ENCODE assay signal across 31 cellular contexts in the genomic region with DNA sequence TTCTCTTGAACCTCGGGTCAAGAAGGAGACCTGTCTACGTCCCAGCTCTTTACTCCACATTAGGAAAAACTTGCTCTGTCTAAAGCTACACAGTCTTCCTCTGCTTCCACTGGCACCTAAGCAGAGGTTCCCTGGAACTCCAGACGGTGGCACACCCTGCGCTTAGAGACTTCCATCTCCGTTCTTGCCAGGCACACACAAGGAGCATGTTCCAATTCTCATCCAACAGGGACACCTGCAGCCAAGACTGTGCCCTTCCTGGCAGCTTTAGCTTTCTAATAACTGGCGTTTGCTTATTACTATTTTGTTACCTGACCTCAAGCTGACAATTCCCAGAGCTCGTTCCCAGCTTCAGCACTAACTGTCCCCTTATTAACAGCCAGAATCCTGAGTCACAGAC. TPM values are rescaled to one million over a fixed set of nuclear protein-coding genes. Genes with fewer than 3 reads are reported as not detected.
DNase-seq lines count a peak whose midpoint lies in the region; ATAC-seq, FAIRE-seq and TF ChIP-seq lines count a peak whose summit lies in the region.
"Had no signal": no experiment of that assay in that cellular context is flagged by ENCODE, and none has a peak within 500 bp of the region (broad histone marks: within the 10 kb centered on the region; RNA-seq: fewer than 3 reads in every experiment).

No MANE protein-coding gene starts in this region.

- H3K4me3 ChIP-seq in BLaER1: no peak overlapping the region
- H3K4me3 ChIP-seq in psoas muscle: no peak overlapping the region
- H3K4me3 ChIP-seq in MG63: no peak overlapping the region
- H3K4me3 ChIP-seq: smooth muscle cell, suprapubic skin had no signal

- H3K27me3 ChIP-seq in BLaER1: no peaks in the 10 kb centered on the region
- H3K27me3 ChIP-seq in psoas muscle (ENCODE audit: insufficient read depth in 3 of 3, low read length in 2 of 3): peaks cover 0 to 33% (median 6%) of the 10 kb centered on the region in 3 donors
- no peaks in the 10 kb centered on the region for H3K27me3 ChIP-seq in MG63

- H3K9ac ChIP-seq in BLaER1: peak overlapping the region; percentile 13; the same call in 1 of the 2 replicates

- DNase-seq in SIG-M5 treated with dmso at 0.1 percent for 504 hours (lab: John Stamatoyannopoulos, UW; ENCODE audit: unreplicated experiment) (peak; percentile 26), SIG-M5 (lab: John Stamatoyannopoulos, UW) (no peak), HTR-8/SVneo (ENCODE audit: insufficient read length, low spot score) (peak; percentile 35), psoas muscle (no peak), MG63 (no peak)
- DNase-seq: ACHN; activated CD4-positive, CD25-positive, alpha-beta regulatory T cell; activated T-cell treated with anti-CD3 and anti-CD28 coated beads, Interleukin-2, amount 50 U/mL, for 1 hour; aorta; Caco-2; caudate nucleus; midbrain; NCI-H1105; NCI-H2081 treated with DMSO at 0.1 percent for 48 hours; NCI-H526; stimulated activated CD4-positive, alpha-beta T cell treated with anti-CD3 and anti-CD28 coated beads, Interleukin-2, amount 100 ng/mL, for 24 hours had no signal

- TF ChIP-seq CTCF in VCaP (conservative IDR thresholded peaks at IDR 0.05) (peak; percentile 64), psoas muscle (IDR thresholded peaks at IDR 0.05) (no peak)

- H4K20me1 ChIP-seq in BLaER1: no peaks in the 10 kb centered on the region

- intact Hi-C loops in psoas muscle (cut with DNase I): loop anchor here in 1 of 2 donors (10.0 kb wide), 1 partner anchor 308 kb away; a partner anchor contains a TSS

- H3K27ac ChIP-seq in BLaER1 (peak overlapping the region; percentile 70), VCaP (no peak overlapping the region), psoas muscle (no peak overlapping the region)
- H3K27ac ChIP-seq: HL-60, suprapubic skin had no signal

- ATAC-seq in psoas muscle (no peak), GM18870 (IDR thresholded peaks at IDR 0.05; ENCODE audit: unreplicated experiment) (no peak)
- ATAC-seq: naive thymus-derived CD8-positive, alpha-beta T cell had no signal

- peak; percentile 49 for FAIRE-seq in HTR-8/SVneo (lab: Jason Lieb, UNC)
- FAIRE-seq: endometrium, islet of Langerhans had no signal

- peak overlapping the region; percentile 51 for H3K4me2 ChIP-seq in BLaER1
- H3K4me2 ChIP-seq: smooth muscle cell had no signal

- H3K9me3 ChIP-seq in BLaER1 (peaks cover 36% of the 10 kb centered on the region), psoas muscle (no peaks in the 10 kb centered on the region), MG63 (peaks cover 18% of the 10 kb centered on the region)
- H3K9me3 ChIP-seq: Caco-2, suprapubic skin had no signal

- 59 to 70% (median 62%) methylated on average over 7 of the region's 7 CpGs for WGBS in psoas muscle, 3 donors

- H3K4me1 ChIP-seq in BLaER1 (peaks cover 78% of the 10 kb centered on the region), psoas muscle (no peaks in the 10 kb centered on the region)
- H3K4me1 ChIP-seq: Caco-2 had no signal

- H3K36me3 ChIP-seq in BLaER1 (peaks cover 24% of the 10 kb centered on the region), psoas muscle (ENCODE audit: insufficient read depth in 1 of 2, low read depth in 1 of 2) (no peaks in the 10 kb centered on the region), MG63 (peaks cover 2% of the 10 kb centered on the region; the same call in 1 of the 2 replicates)
- H3K36me3 ChIP-seq: suprapubic skin had no signal

RNA-seq across cellular contexts. Expression of a gene that starts 16.0 kb away (rescaled TPM):
- not detected for total RNA-seq in psoas muscle
- polyA plus RNA-seq in psoas muscle: not detected
- total RNA-seq in MG63 (2014; rRNA removed; shearing (Covaris generic); ENCODE audit: low replicate concordance): not detected in 2 replicates
- total RNA-seq: aorta; Caco-2; glomerular endothelial cell; naive thymus-derived CD8-positive, alpha-beta T cell; omental fat pad; renal cortical epithelial cell; RPMI7951; suprapubic skin; ureter had no signal
- polyA plus RNA-seq: aorta; liver; naive thymus-derived CD8-positive, alpha-beta T cell; smooth muscle cell had no signal

Comparison
In these comparisons a context has a peak if more than half of its experiments do, and no peak if none do; other contexts are left out.
1. DNase-seq: peak in SIG-M5 treated with dmso at 0.1 percent for 504 hours (single experiment) and HTR-8/SVneo (single experiment); none in SIG-M5 (single experiment), psoas muscle (0 of 2) and MG63 (single experiment).